ENCODE assay signal across 18 cellular contexts in genomic region chr3:140731440-140732119, GRCh38. TPM values are rescaled to one million over a fixed set of nuclear protein-coding genes. Genes with fewer than 3 reads are reported as not detected.
DNase-seq lines count a peak whose midpoint lies in the region; ATAC-seq and TF ChIP-seq lines count a peak whose summit lies in the region.
"Had no signal": no experiment of that assay in that cellular context is flagged by ENCODE, and none has a peak within 500 bp of the region (broad histone marks: within the 10 kb centered on the region; RNA-seq: fewer than 3 reads in every experiment).

No MANE protein-coding gene starts in this region.

- no peak overlapping the region for H3K27ac Mint-ChIP-seq in chondrocyte (ENCODE audit: unreplicated experiment)
- H3K27ac Mint-ChIP-seq: dendritic cell treated with granulocyte-macrophage colony-stimulating factor and Interleukin-4, amounts not matched to agents 40 ng/mL and 50 ng/mL, for 4 days had no signal

- no peak overlapping the region for H3K27ac ChIP-seq in colonic mucosa
- H3K27ac ChIP-seq: BLaER1 treated with 17β-estradiol and CSF1 and Interleukin-3, amounts not matched to agents 10 nM and 100 nM; spleen; testis had no signal

- no peaks in the 10 kb centered on the region for H3K36me3 ChIP-seq in colonic mucosa
- H3K36me3 ChIP-seq: BLaER1 treated with 17β-estradiol and CSF1 and Interleukin-3, amounts not matched to agents 10 nM and 100 nM; spleen had no signal

- DNase-seq in Ammon's horn (ENCODE audit: low spot score) (no peak), colonic mucosa (no peak), chondrocyte (ENCODE audit: low spot score) (no peak), ureter (ENCODE audit: low spot score) (no peak)
- DNase-seq: amniotic stem cell, mesendoderm, NCI-H1417, NCI-H526, spleen, testis had no signal

- H3K4me1 Mint-ChIP-seq in chondrocyte (ENCODE audit: low read depth), result peaks cover 15% of the 10 kb centered on the region

- H3K4me1 ChIP-seq in colonic mucosa, result no peaks in the 10 kb centered on the region
- H3K4me1 ChIP-seq: BLaER1 treated with 17β-estradiol and CSF1 and Interleukin-3, amounts not matched to agents 10 nM and 100 nM; spleen; testis had no signal

- no peak overlapping the region for H3K4me3 Mint-ChIP-seq in chondrocyte (ENCODE audit: unreplicated experiment)
- H3K4me3 Mint-ChIP-seq: dendritic cell treated with granulocyte-macrophage colony-stimulating factor and Interleukin-4, amounts not matched to agents 40 ng/mL and 50 ng/mL, for 4 days had no signal

- intact Hi-C loops in colonic mucosa (cut with DNase I), result no loop called here

- TF ChIP-seq CTCF in colonic mucosa (IDR thresholded peaks at IDR 0.05), result no peak
- no peak for TF ChIP-seq CTCF in chondrocyte (IDR thresholded peaks at IDR 0.05)

- H3K9me3 Mint-ChIP-seq in chondrocyte (ENCODE audit: low read depth), result peaks cover 8% of the 10 kb centered on the region
- H3K9me3 Mint-ChIP-seq: dendritic cell treated with granulocyte-macrophage colony-stimulating factor and Interleukin-4, amounts not matched to agents 40 ng/mL and 50 ng/mL, for 4 days had no signal

- H3K4me3 ChIP-seq in colonic mucosa, result no peak overlapping the region
- H3K4me3 ChIP-seq: BLaER1 treated with 17β-estradiol and CSF1 and Interleukin-3, amounts not matched to agents 10 nM and 100 nM; spleen; testis had no signal

- H3K27me3 Mint-ChIP-seq in chondrocyte (ENCODE audit: low read depth), result no peaks in the 10 kb centered on the region

- ATAC-seq in GM18870 (IDR thresholded peaks at IDR 0.05; ENCODE audit: unreplicated experiment) (peak; percentile 80), GM21390 (IDR thresholded peaks at IDR 0.05; ENCODE audit: unreplicated experiment) (peak; percentile 75), HG02884 (IDR thresholded peaks at IDR 0.05; ENCODE audit: unreplicated experiment) (peak; percentile 91), HG03469 (IDR thresholded peaks at IDR 0.05; ENCODE audit: unreplicated experiment) (peak; percentile 86)
- ATAC-seq: HepG2 had no signal

- no peaks in the 10 kb centered on the region for H3K9me3 ChIP-seq in colonic mucosa
- H3K9me3 ChIP-seq: BLaER1 treated with 17β-estradiol and CSF1 and Interleukin-3, amounts not matched to agents 10 nM and 100 nM; spleen; testis had no signal

- no peaks in the 10 kb centered on the region for H3K27me3 ChIP-seq in colonic mucosa
- H3K27me3 ChIP-seq: BLaER1 treated with 17β-estradiol and CSF1 and Interleukin-3, amounts not matched to agents 10 nM and 100 nM; testis had no signal

- no peak overlapping the region for H3K9ac ChIP-seq in colonic mucosa (ENCODE audit: low read depth in 2 of 2, low read length in 2 of 2)
- H3K9ac ChIP-seq: BLaER1 treated with 17β-estradiol and CSF1 and Interleukin-3, amounts not matched to agents 10 nM and 100 nM had no signal

- H3K36me3 Mint-ChIP-seq in chondrocyte (ENCODE audit: low read depth), result no peaks in the 10 kb centered on the region

RNA-seq across cellular contexts. Expression of gene TRIM42, which starts 53.7 kb away (rescaled TPM):
- total RNA-seq in colonic mucosa, result not detected
- not detected in 3 replicates for total RNA-seq in chondrocyte
- not detected for total RNA-seq in ureter
- total RNA-seq: HepG2, osteoblast, spleen had no signal
